In genomic region chr22:39583066-39583667, GRCh38 we compare ENCODE assay signal across 1 cellular context.
TF ChIP-seq lines count a peak whose summit lies in the region.

No MANE protein-coding gene starts in this region.

TF ChIP-seq in IMR-90, 13 proteins besides CTCF, POLR2A, EP300 and RAD21 (continued from another document):
- TF ChIP-seq ELK1 (IDR thresholded peaks at IDR 0.05; ENCODE audit: borderline replicate concordance, low read depth, low read length) (no peak), CEBPB (IDR thresholded peaks at IDR 0.05; ENCODE audit: low read depth, low read length) (no peak), FOS (IDR thresholded peaks at IDR 0.05; ENCODE audit: low read depth, low read length) (no peak)
